10 cellular contexts compared by ENCODE assay signal in genomic region chr20:48739395-48740268, GRCh38.
A peak's percentile ranks its signal among the peaks of the same experiment; 100 is the strongest.
DNase-seq lines count a peak whose midpoint lies in the region; ATAC-seq and TF ChIP-seq lines count a peak whose summit lies in the region.
"Had no signal": no experiment of that assay in that cellular context is flagged by ENCODE, and none has a peak within 500 bp of the region (broad histone marks: within the 10 kb centered on the region; RNA-seq: fewer than 3 reads in every experiment).

No MANE protein-coding gene starts in this region.

- DNase-seq in DMS 273 (lab: John Stamatoyannopoulos, UW; ENCODE audit: unreplicated experiment) = peak; percentile 43
- no peak for DNase-seq in DMS 273 treated with DMSO at 0.1 percent for 48 hours (lab: John Stamatoyannopoulos, UW)
- no peak for DNase-seq in ascending aorta (ENCODE audit: low spot score in 2 of 2)
- DNase-seq in colonic mucosa = no peak
- DNase-seq in NCI-H510A treated with DMSO at 0.1 percent for 48 hours (lab: John Stamatoyannopoulos, UW) = no peak
- DNase-seq: foreskin keratinocyte had no signal

- no peak overlapping the region for H3K9ac ChIP-seq in colonic mucosa (ENCODE audit: low read depth in 2 of 2, low read length in 2 of 2)

- H3K36me3 ChIP-seq in ascending aorta (peaks cover 30 to 31% of the 10 kb centered on the region in 2 donors), neutrophil (peaks cover 100% of the 10 kb centered on the region), colonic mucosa (no peaks in the 10 kb centered on the region)

- no peak for ATAC-seq in GM19324 (IDR thresholded peaks at IDR 0.05; ENCODE audit: low FRiP score, unreplicated experiment)
- ATAC-seq: foreskin keratinocyte had no signal

- peak overlapping the region; percentile 70 for H3K4me3 Mint-ChIP-seq in T-helper 1 cell treated with Interleukin-12 subunit alpha and Interleukin-12 subunit beta and Interleukin-4 antibody, amounts not matched to agents 30 μg/mL and 1 μg/mL, for 36 hours

- H3K27me3 ChIP-seq in ascending aorta (no peaks in the 10 kb centered on the region), neutrophil (no peaks in the 10 kb centered on the region), colonic mucosa (no peaks in the 10 kb centered on the region)

- H3K4me1 ChIP-seq in ascending aorta (peaks cover 7 to 26% of the 10 kb centered on the region in 2 donors), neutrophil (ENCODE audit: control insufficient read depth in 1 of 2, insufficient read depth in 1 of 2, low read depth in 1 of 2, low read length in 1 of 2) (peaks cover 53 to 66% of the 10 kb centered on the region in 2 experiments), colonic mucosa (no peaks in the 10 kb centered on the region)
- H3K4me1 ChIP-seq: foreskin keratinocyte had no signal

- intact Hi-C loops in ascending aorta (cut with DNase I) (loop anchor here (5.0 kb wide), 1 partner anchor 48 kb away; no protein-coding TSS in a partner anchor), colonic mucosa (cut with DNase I) (no loop called here)

- H3K4me3 ChIP-seq in ascending aorta = no peak overlapping the region
- no peak overlapping the region for H3K4me3 ChIP-seq in neutrophil (ENCODE audit: low read depth in 1 of 2, low read length in 1 of 2)
- no peak overlapping the region for H3K4me3 ChIP-seq in colonic mucosa

- peak overlapping the region; percentile 91 for H3K27ac Mint-ChIP-seq in T-helper 1 cell treated with Interleukin-12 subunit alpha and Interleukin-12 subunit beta and Interleukin-4 antibody, amounts not matched to agents 30 μg/mL and 1 μg/mL, for 36 hours

- H3K9me3 ChIP-seq in ascending aorta (no peaks in the 10 kb centered on the region), neutrophil (no peaks in the 10 kb centered on the region), colonic mucosa (no peaks in the 10 kb centered on the region)

- H3K27ac ChIP-seq in ascending aorta (peak overlapping the region; percentile 50 to 66), neutrophil (peak overlapping the region; percentile 80), colonic mucosa (no peak overlapping the region)
- H3K27ac ChIP-seq: 22Rv1, foreskin keratinocyte had no signal

- no peaks in the 10 kb centered on the region for H3K27me3 Mint-ChIP-seq in T-helper 1 cell treated with Interleukin-12 subunit alpha and Interleukin-12 subunit beta and Interleukin-4 antibody, amounts not matched to agents 30 μg/mL and 1 μg/mL, for 36 hours (ENCODE audit: low read depth)

- H3K36me3 Mint-ChIP-seq in T-helper 1 cell treated with Interleukin-12 subunit alpha and Interleukin-12 subunit beta and Interleukin-4 antibody, amounts not matched to agents 30 μg/mL and 1 μg/mL, for 36 hours (ENCODE audit: low read depth) = peaks cover 57% of the 10 kb centered on the region

- H3K9me3 Mint-ChIP-seq in T-helper 1 cell treated with Interleukin-12 subunit alpha and Interleukin-12 subunit beta and Interleukin-4 antibody, amounts not matched to agents 30 μg/mL and 1 μg/mL, for 36 hours = no peaks in the 10 kb centered on the region

- TF ChIP-seq CTCF in ascending aorta (IDR thresholded peaks at IDR 0.05) (no peak), neutrophil (IDR thresholded peaks at IDR 0.05) (no peak), colonic mucosa (IDR thresholded peaks at IDR 0.05) (no peak)

- H3K4me1 Mint-ChIP-seq in T-helper 1 cell treated with Interleukin-12 subunit alpha and Interleukin-12 subunit beta and Interleukin-4 antibody, amounts not matched to agents 30 μg/mL and 1 μg/mL, for 36 hours (ENCODE audit: low read depth) = peaks cover 61% of the 10 kb centered on the region
